ENCODE assay signal across 11 cellular contexts in genomic region chr1:39995973-39996393, GRCh38. TPM values are rescaled to one million over a fixed set of nuclear protein-coding genes. Genes with fewer than 3 reads are reported as not detected.
DNase-seq lines count a peak whose midpoint lies in the region; ATAC-seq and TF ChIP-seq lines count a peak whose summit lies in the region.
"Had no signal": no experiment of that assay in that cellular context is flagged by ENCODE, and none has a peak within 500 bp of the region (broad histone marks: within the 10 kb centered on the region; RNA-seq: fewer than 3 reads in every experiment).

No MANE protein-coding gene starts in this region.

- peaks cover 9% of the 10 kb centered on the region for H3K4me1 Mint-ChIP-seq in activated CD4-positive, alpha-beta memory T cell treated with anti-CD3 and anti-CD28 coated beads for 36 hours (ENCODE audit: low read depth)

- TF ChIP-seq CTCF in GM06990 (IDR thresholded peaks at IDR 0.05; ENCODE audit: insufficient read depth, low read length, poor library complexity, severe bottlenecking), result no peak

- no peaks in the 10 kb centered on the region for H3K9me3 Mint-ChIP-seq in activated CD4-positive, alpha-beta memory T cell treated with anti-CD3 and anti-CD28 coated beads for 36 hours

- CTCF ChIA-PET in activated CD4-positive, alpha-beta memory T cell treated with anti-CD3 and anti-CD28 coated beads for 36 hours (lab: Charles Lee), result interaction anchor here (1.3 to 2.0 kb wide), 3 partner anchors 22 to 76 kb away, joined by 4 to 5 read pairs (median 5); no protein-coding TSS in a partner anchor

- H3K36me3 ChIP-seq in GM06990 (ENCODE audit: control insufficient read depth, insufficient read depth, low read length), result no peaks in the 10 kb centered on the region

- no peak overlapping the region for H3K4me3 ChIP-seq in GM06990 (replicated peaks; ENCODE audit: low read depth, low read length)
- H3K4me3 ChIP-seq: SK-N-MC had no signal

- H3K27ac Mint-ChIP-seq in activated CD4-positive, alpha-beta memory T cell treated with anti-CD3 and anti-CD28 coated beads for 36 hours, result no peak overlapping the region

- intact Hi-C loops in activated CD4-positive, alpha-beta memory T cell treated with anti-CD3 and anti-CD28 coated beads for 36 hours (cut with micrococcal nuclease), result no loop called here

- H3K4me3 Mint-ChIP-seq in activated CD4-positive, alpha-beta memory T cell treated with anti-CD3 and anti-CD28 coated beads for 36 hours, result no peak overlapping the region

- no peaks in the 10 kb centered on the region for H3K27me3 Mint-ChIP-seq in activated CD4-positive, alpha-beta memory T cell treated with anti-CD3 and anti-CD28 coated beads for 36 hours

- DNase-seq in GM06990 (ENCODE audit: extremely low read depth, insufficient read length) (peak; percentile 52), GM19240 (ENCODE audit: insufficient read length, low spot score) (peak; percentile 70), cerebellum (ENCODE audit: low spot score) (peak; percentile 15), ecto neural progenitor cell (ENCODE audit: low spot score) (no peak), globus pallidus (ENCODE audit: low spot score) (no peak)
- no peak for DNase-seq in activated CD4-positive, alpha-beta memory T cell treated with anti-CD3 and anti-CD28 coated beads for 36 hours
- DNase-seq: anterior cingulate cortex, retina had no signal

- no peaks in the 10 kb centered on the region for H3K27me3 ChIP-seq in GM06990 (replicated peaks; ENCODE audit: control insufficient read depth, insufficient read depth, low read length)

- POLR2A ChIA-PET in activated CD4-positive, alpha-beta memory T cell treated with anti-CD3 and anti-CD28 coated beads for 36 hours (lab: Charles Lee), result no interaction called here

- H3K36me3 Mint-ChIP-seq in activated CD4-positive, alpha-beta memory T cell treated with anti-CD3 and anti-CD28 coated beads for 36 hours, result no peaks in the 10 kb centered on the region

- ATAC-seq in HG03108 (IDR thresholded peaks at IDR 0.05; ENCODE audit: unreplicated experiment) (peak; percentile 82), GM21786 (IDR thresholded peaks at IDR 0.05; ENCODE audit: unreplicated experiment) (no peak)

RNA-seq across cellular contexts. Expression of gene MFSD2A, which starts 41.0 kb away (rescaled TPM):
- total RNA-seq in cerebellum, result 18.9 TPM
- 1 to 10 TPM; 6.0 to 7.5 TPM for total RNA-seq in activated CD4-positive, alpha-beta memory T cell treated with anti-CD3 and anti-CD28 coated beads for 36 hours

RNA-seq across cellular contexts. Expression of gene CAP1, which starts 44.5 kb away (rescaled TPM):
- total RNA-seq in cerebellum, result 78.8 TPM
- 100 to 1,000 TPM; 616 to 633 TPM for total RNA-seq in activated CD4-positive, alpha-beta memory T cell treated with anti-CD3 and anti-CD28 coated beads for 36 hours

Comparison
In these comparisons a context has a peak if more than half of its experiments do, and no peak if none do; other contexts are left out.
1. DNase-seq: peak in GM06990 (single experiment), GM19240 (single experiment) and cerebellum (single experiment); none in ecto neural progenitor cell (single experiment), activated CD4-positive, alpha-beta memory T cell treated with anti-CD3 and anti-CD28 coated beads for 36 hours (single experiment) and globus pallidus (single experiment).